In the genomic region with DNA sequence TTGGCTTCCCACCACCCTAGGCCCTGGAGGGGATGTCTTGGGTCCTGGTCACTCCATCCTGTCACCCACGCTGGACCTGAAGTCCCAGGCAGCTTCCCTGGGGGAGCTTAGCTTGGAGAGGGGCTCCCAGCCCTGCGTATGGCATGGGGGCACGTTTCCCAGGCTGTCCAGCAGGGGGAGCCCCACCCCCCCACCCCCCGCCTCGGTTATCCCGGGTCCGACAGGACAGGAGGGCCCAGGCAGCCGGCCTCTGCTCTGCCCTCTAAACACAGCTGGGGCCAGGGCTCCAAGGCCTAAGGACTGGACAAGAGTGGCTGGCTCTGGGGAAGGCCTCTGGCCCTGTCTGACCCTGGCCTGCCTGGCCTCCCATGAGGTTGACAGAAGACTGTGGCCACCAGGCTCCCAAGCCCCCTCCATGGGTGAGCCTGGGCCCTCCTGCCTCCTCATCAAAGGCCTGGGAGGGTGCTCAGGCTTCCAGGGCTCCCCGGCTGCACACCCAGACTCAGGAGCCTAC, we compare ENCODE assay signal across 8 cellular contexts.
DNase-seq lines count a peak whose midpoint lies in the region; ATAC-seq and TF ChIP-seq lines count a peak whose summit lies in the region.

No MANE protein-coding gene starts in this region.

- intact Hi-C loops in lower lobe of right lung (cut with DNase I) (no loop called here), head of caudate nucleus (cut with DNase I) (no loop called here)

- no peak for ATAC-seq in lower lobe of right lung
- ATAC-seq in HG02852 (IDR thresholded peaks at IDR 0.05; ENCODE audit: unreplicated experiment): no peak
- ATAC-seq in HG03045 (IDR thresholded peaks at IDR 0.05; ENCODE audit: unreplicated experiment): no peak

- in situ Hi-C loops in astrocyte of the cerebellum (cut with HindIII; ENCODE audit: low sequenced_read_pairs): no loop called here

- H3K4me3 ChIP-seq in astrocyte of the cerebellum (ENCODE audit: low read depth, low read length): no peak overlapping the region
- no peak overlapping the region for H3K4me3 ChIP-seq in lower lobe of right lung

- no peaks in the 10 kb centered on the region for H3K4me1 ChIP-seq in lower lobe of right lung

- TF ChIP-seq CTCF in C4-2B (conservative IDR thresholded peaks at IDR 0.05) (peak; percentile 86), GM20000 (IDR thresholded peaks at IDR 0.05; ENCODE audit: extremely low read depth, missing control alignments) (no peak), astrocyte of the cerebellum (IDR thresholded peaks at IDR 0.05; ENCODE audit: low read depth, low read length, missing control alignments) (peak; percentile 66), lower lobe of right lung (IDR thresholded peaks at IDR 0.05) (peak; percentile 72)

- H3K36me3 ChIP-seq in lower lobe of right lung: no peaks in the 10 kb centered on the region

- no peaks in the 10 kb centered on the region for H3K9me3 ChIP-seq in lower lobe of right lung

- H3K27ac ChIP-seq in C4-2B (no peak overlapping the region), lower lobe of right lung (no peak overlapping the region)

- DNase-seq in GM20000 (ENCODE audit: low spot score) (peak; percentile 53), astrocyte of the cerebellum (ENCODE audit: low read depth) (no peak), lower lobe of right lung (no peak), head of caudate nucleus (no peak), T-helper 2 cell (no peak)

- peaks cover 15% of the 10 kb centered on the region for H3K27me3 ChIP-seq in lower lobe of right lung (ENCODE audit: low read depth)
